Comparison of ENCODE assay signal across 11 cellular contexts in the genomic region with DNA sequence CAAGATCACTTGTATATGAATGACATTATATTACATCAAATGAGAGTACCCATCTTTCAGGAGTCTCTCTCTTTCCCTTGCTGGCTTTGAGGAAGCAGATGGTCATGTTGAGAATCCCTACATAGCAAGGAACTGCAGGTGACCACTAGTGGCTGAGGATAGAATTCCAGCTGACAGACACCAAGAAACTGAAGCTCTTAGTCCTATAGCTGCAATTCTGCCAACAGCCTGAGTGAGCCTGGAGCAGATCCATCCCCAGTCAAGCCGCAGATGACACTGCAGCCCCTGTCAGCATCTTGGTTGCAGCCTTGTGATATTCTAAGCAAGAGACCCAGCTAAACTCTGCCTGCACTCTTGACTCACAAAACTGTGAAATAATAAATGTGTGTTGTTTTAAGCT.
DNase-seq lines count a peak whose midpoint lies in the region; ATAC-seq and TF ChIP-seq lines count a peak whose summit lies in the region.
"Had no signal": no experiment of that assay in that cellular context is flagged by ENCODE, and none has a peak within 500 bp of the region (broad histone marks: within the 10 kb centered on the region; RNA-seq: fewer than 3 reads in every experiment).

No MANE protein-coding gene starts in this region.

- no peaks in the 10 kb centered on the region for H3K9me3 ChIP-seq in Caco-2
- no peaks in the 10 kb centered on the region for H3K9me3 ChIP-seq in body of pancreas

- no peak for TF ChIP-seq POLR2A in body of pancreas (IDR thresholded peaks at IDR 0.05)

- H3K4me3 Mint-ChIP-seq in Caco-2 (ENCODE audit: unreplicated experiment): no peak overlapping the region
- H3K4me3 Mint-ChIP-seq: CD4-positive, alpha-beta memory T cell had no signal

- POLR2A ChIA-PET in Caco-2 (lab: Charles Lee): no interaction called here

- no peak overlapping the region for H3K4me3 ChIP-seq in Caco-2 (ENCODE audit: low read depth, low read length)
- no peak overlapping the region for H3K4me3 ChIP-seq in fibroblast of villous mesenchyme (ENCODE audit: low read depth, low read length)
- no peak overlapping the region for H3K4me3 ChIP-seq in body of pancreas

- CTCF ChIA-PET in Caco-2 (lab: Charles Lee): interaction anchor here (0.6 to 1.0 kb wide), 6 partner anchors 91 to 1432 kb away, joined by 3 to 5 read pairs (median 3); no protein-coding TSS in a partner anchor

- peak; percentile 70 to 73 for DNase-seq in Caco-2
- DNase-seq in H4 (ENCODE audit: low spot score): peak; percentile 45
- DNase-seq in OCI-M1 (lab: John Stamatoyannopoulos, UW): peak; percentile 0
- no peak for DNase-seq in fibroblast of villous mesenchyme (ENCODE audit: low read depth)
- no peak for DNase-seq in body of pancreas
- DNase-seq in activated naive CD4-positive, alpha-beta T cell (lab: John Stamatoyannopoulos, UW): no peak
- DNase-seq in NCI-H345 treated with DMSO at 0.1 percent for 48 hours (lab: John Stamatoyannopoulos, UW; ENCODE audit: unreplicated experiment): no peak
- DNase-seq: CD4-positive, alpha-beta memory T cell; hippocampal formation; NCI-H774 had no signal

- H3K27me3 ChIP-seq in Caco-2 (replicated peaks; ENCODE audit: control insufficient read depth, insufficient read depth, low read length) (no peaks in the 10 kb centered on the region), body of pancreas (no peaks in the 10 kb centered on the region)

- WGBS in body of pancreas, 2 donors: 100% methylated on average over 1 of the region's 1 CpG

- H3K27ac Mint-ChIP-seq in Caco-2 (ENCODE audit: unreplicated experiment): no peak overlapping the region
- H3K27ac Mint-ChIP-seq: CD4-positive, alpha-beta memory T cell had no signal

- H3K4me1 ChIP-seq in Caco-2: no peaks in the 10 kb centered on the region
- H3K4me1 ChIP-seq in body of pancreas: peaks cover 12% of the 10 kb centered on the region

- no peak overlapping the region for H3K27ac ChIP-seq in body of pancreas

- no peaks in the 10 kb centered on the region for H3K36me3 Mint-ChIP-seq in Caco-2 (ENCODE audit: insufficient read depth, unreplicated experiment)
- H3K36me3 Mint-ChIP-seq: CD4-positive, alpha-beta memory T cell had no signal

- ATAC-seq in GM19395 (IDR thresholded peaks at IDR 0.05; ENCODE audit: unreplicated experiment) (no peak), body of pancreas (no peak)

- intact Hi-C loops in Caco-2 (cut with micrococcal nuclease; ENCODE audit: unreplicated experiment) (loop anchor here (1.0 to 5.0 kb wide), 2 partner anchors 234 to 372 kb away; no protein-coding TSS in a partner anchor), body of pancreas (cut with DNase I) (no loop called here)

- no peaks in the 10 kb centered on the region for H3K9me3 Mint-ChIP-seq in Caco-2 (ENCODE audit: unreplicated experiment)

- H3K27me3 Mint-ChIP-seq in Caco-2 (ENCODE audit: insufficient read depth, unreplicated experiment): no peaks in the 10 kb centered on the region
- H3K27me3 Mint-ChIP-seq: CD4-positive, alpha-beta memory T cell had no signal

- no peaks in the 10 kb centered on the region for H3K4me1 Mint-ChIP-seq in Caco-2 (ENCODE audit: low read depth, unreplicated experiment)
- H3K4me1 Mint-ChIP-seq: CD4-positive, alpha-beta memory T cell had no signal

- no TSS peak for BruUV-seq in Caco-2 (replicated peaks; lab: Mats Ljungman, UMichigan)

- H3K36me3 ChIP-seq in Caco-2 (ENCODE audit: control insufficient read depth, insufficient read depth, low read length) (no peaks in the 10 kb centered on the region), body of pancreas (replicated peaks in 1 of 2; ENCODE audit: insufficient read depth in 1 of 2, low read depth in 2 of 2) (no peaks in the 10 kb centered on the region)

- TF ChIP-seq CTCF in Caco-2 (IDR thresholded peaks at IDR 0.05; ENCODE audit: insufficient read depth in 1 of 2, low read depth in 1 of 2, low read length in 1 of 2, severe bottlenecking in 1 of 2, unreplicated experiment in 1 of 2) (peak; percentile 45 to 85), fibroblast of villous mesenchyme (IDR thresholded peaks at IDR 0.05; ENCODE audit: insufficient read depth, low read depth, low read length) (peak; percentile 15), body of pancreas (IDR thresholded peaks at IDR 0.05) (peak in 1 of 7 experiments; percentile 5)

Comparison
In these comparisons a context has a peak if more than half of its experiments do, and no peak if none do; other contexts are left out.
1. DNase-seq: peak in Caco-2 (2 of 2), H4 (single experiment) and OCI-M1 (single experiment); none in fibroblast of villous mesenchyme (single experiment), body of pancreas (0 of 4), activated naive CD4-positive, alpha-beta T cell (0 of 4) and NCI-H345 treated with DMSO at 0.1 percent for 48 hours (single experiment).